Comparison of ENCODE assay signal across 8 cellular contexts in the genomic region with DNA sequence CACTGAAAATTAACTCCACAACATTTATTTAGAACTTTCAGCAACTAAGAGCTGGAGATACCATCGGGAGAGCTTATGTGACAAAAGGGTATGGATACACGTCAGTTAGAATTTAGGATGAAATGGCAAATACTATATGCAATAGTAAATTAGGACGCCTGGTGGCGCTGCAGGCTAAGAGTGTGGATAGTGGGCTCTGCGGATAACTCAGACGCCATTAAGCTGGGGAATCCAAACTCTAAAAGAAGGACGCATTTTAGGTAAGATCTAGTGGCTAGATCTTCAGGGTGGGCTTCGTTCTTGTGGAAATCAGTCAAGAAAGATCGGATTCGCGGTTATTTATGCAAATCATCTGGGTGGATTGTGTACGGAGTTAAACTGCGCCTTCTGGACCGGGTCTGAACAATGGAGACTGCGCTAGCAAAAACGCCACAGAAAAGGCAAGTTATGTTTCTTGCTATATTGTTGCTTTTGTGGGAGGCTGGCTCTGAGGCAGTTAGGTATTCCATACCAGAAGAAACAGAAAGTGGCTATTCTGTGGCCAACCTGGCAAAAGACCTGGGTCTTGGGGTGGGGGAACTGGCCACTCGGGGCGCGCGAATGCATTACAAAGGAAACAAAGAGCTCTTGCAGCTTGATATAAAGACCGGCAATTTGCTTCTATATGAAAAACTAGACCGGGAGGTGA. TPM values are rescaled to one million over a fixed set of nuclear protein-coding genes. Genes with fewer than 3 reads are reported as not detected.
A peak's percentile ranks its signal among the peaks of the same experiment; 100 is the strongest.
DNase-seq lines count a peak whose midpoint lies in the region; ATAC-seq and TF ChIP-seq lines count a peak whose summit lies in the region.

A gene (plus strand): TSS at position 177 of the 688 bp plus-strand sequence. CDS start 229 bp downstream, at position 406.

- H3K27ac ChIP-seq in subcutaneous abdominal adipose tissue (ENCODE audit: low read depth, low read length) (no peak within 1 kb of the TSS), spleen (no peak within 1 kb of the TSS)

- no peak for TF ChIP-seq POLR2A in spleen (IDR thresholded peaks at IDR 0.05)

- peak within 1 kb of the TSS in 1 of 5 donors; percentile 59 for H3K9ac ChIP-seq in subcutaneous abdominal adipose tissue (ENCODE audit: low read length in 5 of 5)

- no peak for DNase-seq in AG09319 (ENCODE audit: extremely low read depth, low read depth)
- DNase-seq in HT1080 (ENCODE audit: low read depth) = peak; percentile 35
- peak; percentile 66 for DNase-seq in iPS DF 4.7 (ENCODE audit: extremely low read depth, low spot score)
- no peak for DNase-seq in SIG-M5 treated with dmso at 0.1 percent for 504 hours (lab: John Stamatoyannopoulos, UW; ENCODE audit: unreplicated experiment)
- no peak for DNase-seq in spleen

- H3K9me3 ChIP-seq in subcutaneous abdominal adipose tissue (ENCODE audit: control insufficient read depth in 5 of 5, low read length in 5 of 5) = peaks cover 20 to 52% (median 50%) of the 10 kb centered on the region in 5 donors
- peaks cover 0 to 94% (median 75%) of the 10 kb centered on the region in 8 donors for H3K9me3 ChIP-seq in spleen

- H3K4me1 ChIP-seq in subcutaneous abdominal adipose tissue (ENCODE audit: control insufficient read depth in 5 of 5, insufficient read depth in 5 of 5, low read length in 5 of 5) (peaks cover 0 to 3% (median 0%) of the 10 kb centered on the region in 5 donors), spleen (no peaks in the 10 kb centered on the region)

- intact Hi-C loops in spleen (cut with DNase I; ENCODE audit: low total_unique reads) = no loop called here

- peak within 1 kb of the TSS; percentile 39 for H3K4me3 ChIP-seq in WI38 (ENCODE audit: low read depth, low read length)
- peak within 1 kb of the TSS; percentile 51 to 70 (median 58) for H3K4me3 ChIP-seq in subcutaneous abdominal adipose tissue (ENCODE audit: low read depth in 1 of 5, low read length in 5 of 5)
- peak within 1 kb of the TSS in 4 of 8 donors; percentile 17 to 54 (median 28) for H3K4me3 ChIP-seq in spleen

- TF ChIP-seq CTCF in AG09319 (IDR thresholded peaks at IDR 0.05; ENCODE audit: low read depth, low read length) = peak; percentile 9
- peak; percentile 12; the same call in 1 of the 2 replicates for TF ChIP-seq CTCF in WI38 (IDR thresholded peaks at IDR 0.05; ENCODE audit: low read depth, low read length)
- peak in 5 of 11 experiments; percentile 11 to 39 (median 28) for TF ChIP-seq CTCF in spleen (IDR thresholded peaks at IDR 0.05 in 8 of 11, conservative IDR thresholded peaks at IDR 0.05 in 3 of 11)

- H3K27me3 ChIP-seq in subcutaneous abdominal adipose tissue (ENCODE audit: control insufficient read depth in 5 of 5, insufficient read depth in 4 of 5, low read length in 5 of 5) (no peaks in the 10 kb centered on the region), spleen (replicated peaks in 1 of 7) (peaks cover 0 to 12% (median 0%) of the 10 kb centered on the region in 7 donors)

- H3K36me3 ChIP-seq in subcutaneous abdominal adipose tissue (ENCODE audit: control insufficient read depth in 5 of 5, insufficient read depth in 5 of 5, low read length in 5 of 5) (no peaks in the 10 kb centered on the region), spleen (no peaks in the 10 kb centered on the region)

- 18 to 30% (median 25%) methylated on average over 22 of the region's 22 CpGs for WGBS in spleen, 5 donors

- ATAC-seq in GM19463 (IDR thresholded peaks at IDR 0.05; ENCODE audit: unreplicated experiment) = no peak

RNA-seq across cellular contexts. Expression of the gene that starts here (rescaled TPM):
- 0.10 and 0.90 TPM in 2 replicates for total RNA-seq in HT1080 (2014; rRNA removed; shearing (Covaris generic))
- 0.26 and 0.66 TPM in 2 replicates for polyA plus RNA-seq in HT1080 (2015; cell fraction: cytosol; rRNA removed)
- polyA plus RNA-seq in HT1080 (2015; cell fraction: nucleus; rRNA removed) = 3.2 and 4.1 TPM in 2 replicates
- total RNA-seq in spleen = 1 to 10 TPM in 6 of 7 donors, under 1 TPM in 1; 0.81 to 3.4 (median 1.6) TPM
- polyA plus RNA-seq in spleen = under 1 TPM; 0.20 to 0.33 (median 0.32) TPM

Comparison
In these comparisons a context has a peak if more than half of its experiments do, and no peak if none do; other contexts are left out.
1. DNase-seq: peak in HT1080 (single experiment) and iPS DF 4.7 (single experiment); none in AG09319 (single experiment), SIG-M5 treated with dmso at 0.1 percent for 504 hours (single experiment) and spleen (single experiment).